Comparison of ENCODE assay signal across 23 cellular contexts in genomic region chr5:73619606-73620334, GRCh38. TPM values are rescaled to one million over a fixed set of nuclear protein-coding genes. Genes with fewer than 3 reads are reported as not detected.
DNase-seq lines count a peak whose midpoint lies in the region; ATAC-seq and TF ChIP-seq lines count a peak whose summit lies in the region.
"Had no signal": no experiment of that assay in that cellular context is flagged by ENCODE, and none has a peak within 500 bp of the region (broad histone marks: within the 10 kb centered on the region; RNA-seq: fewer than 3 reads in every experiment).

No MANE protein-coding gene starts in this region.

- peaks cover 0 to 4% (median 0%) of the 10 kb centered on the region in 9 donors for H3K27me3 ChIP-seq in heart left ventricle
- H3K27me3 ChIP-seq: sigmoid colon, stomach, tibial artery had no signal

- H3K36me3 ChIP-seq in heart left ventricle, result no peaks in the 10 kb centered on the region
- H3K36me3 ChIP-seq: sigmoid colon, stomach, tibial artery had no signal

- no peaks in the 10 kb centered on the region for H3K9me3 ChIP-seq in heart left ventricle
- H3K9me3 ChIP-seq: sigmoid colon, stomach, tibial artery had no signal

- 60 to 75% (median 62%) methylated on average over 4 of the region's 4 CpGs for WGBS in heart left ventricle, 4 donors

- H3K4me3 ChIP-seq in fibroblast of mammary gland (ENCODE audit: control insufficient read depth, low read depth, low read length) (no peak overlapping the region), heart left ventricle (no peak overlapping the region)
- H3K4me3 ChIP-seq: sigmoid colon, stomach, tibial artery had no signal

- intact Hi-C loops in heart left ventricle (cut with DNase I), result no loop called here

- DNase-seq in DMS 273 treated with DMSO at 0.1 percent for 48 hours (lab: John Stamatoyannopoulos, UW) (peak; percentile 75), NCI-H1417 treated with DMSO at 0.1 percent for 48 hours (lab: John Stamatoyannopoulos, UW) (peak; percentile 20), NCI-H82 (lab: John Stamatoyannopoulos, UW) (peak; percentile 80), fibroblast of mammary gland (ENCODE audit: low read depth) (peak; percentile 11), heart left ventricle (no peak)
- DNase-seq: activated CD4-positive, alpha-beta memory T cell treated with anti-CD3 and anti-CD28 coated beads, Interleukin-2, amount 10 ng/mL, durations not matched to agents 7 days and 5 days; activated CD4-positive, CD25-positive, alpha-beta regulatory T cell; anterior cingulate cortex; GDM1; head of caudate nucleus; Kasumi-1; NCI-H1930; NCI-H510A; sigmoid colon; stimulated activated CD4-positive, alpha-beta T cell treated with anti-CD3 and anti-CD28 coated beads, Interleukin-15, amount 100 ng/mL, for 24 hours; stomach; SW 1271; tibial artery had no signal

- no peak overlapping the region for H3K27ac ChIP-seq in heart left ventricle
- H3K27ac ChIP-seq: sigmoid colon, tibial artery had no signal

- TF ChIP-seq CTCF in fibroblast of mammary gland (conservative IDR thresholded peaks at IDR 0.05; ENCODE audit: control insufficient read depth, insufficient read depth, low read depth, low read length), result no peak
- TF ChIP-seq CTCF in heart left ventricle (IDR thresholded peaks at IDR 0.05), result no peak

- ATAC-seq in GM21825 (IDR thresholded peaks at IDR 0.05; ENCODE audit: unreplicated experiment), result no peak
- ATAC-seq in heart left ventricle, result no peak
- no peak for ATAC-seq in GM19023 (IDR thresholded peaks at IDR 0.05; ENCODE audit: unreplicated experiment)
- no peak for ATAC-seq in HG03432 (IDR thresholded peaks at IDR 0.05; ENCODE audit: unreplicated experiment)
- ATAC-seq: activated naive CD4-positive, alpha-beta T cell treated with anti-CD3 and anti-CD28 coated beads, Interleukin-2, amount 50 U/mL, for 72 hours had no signal

- no peaks in the 10 kb centered on the region for H3K4me1 ChIP-seq in heart left ventricle
- H3K4me1 ChIP-seq: sigmoid colon had no signal

- TF ChIP-seq POLR2A in heart left ventricle (IDR thresholded peaks at IDR 0.05), result no peak

RNA-seq across cellular contexts. Expression of gene ARHGEF28, which starts 6.2 kb away (rescaled TPM):
- total RNA-seq in heart left ventricle, result 1 to 10 TPM in 7 of 9 donors, under 1 TPM in 2; 0.86 to 7.7 (median 2.2) TPM
- polyA plus RNA-seq in heart left ventricle, result 1 to 10 TPM in 1 of 2 donors, under 1 TPM in 1; 0.51 to 1.5 TPM
- total RNA-seq: activated CD4-positive, alpha-beta memory T cell treated with anti-CD3 and anti-CD28 coated beads, Interleukin-2, amount 10 ng/mL, durations not matched to agents 7 days and 5 days had no signal
- polyA plus RNA-seq: CD14-positive monocyte had no signal

RNA-seq across cellular contexts. Expression of gene UTP15, which starts 54.2 kb away (rescaled TPM):
- 10 to 100 TPM in 5 of 9 donors, 1 to 10 TPM in 4; 6.7 to 12.5 (median 10.2) TPM for total RNA-seq in heart left ventricle
- polyA plus RNA-seq in heart left ventricle, result 1 to 10 TPM; 2.3 to 7.7 TPM

RNA-seq across cellular contexts. Expression of gene ANKRA2, which starts 54.3 kb away (rescaled TPM):
- total RNA-seq in heart left ventricle, result 10 to 100 TPM; 10.3 to 14.9 (median 11.4) TPM
- polyA plus RNA-seq in heart left ventricle, result 1 to 10 TPM; 6.2 to 8.6 TPM

Comparison
In these comparisons a context has a peak if more than half of its experiments do, and no peak if none do; other contexts are left out.
1. DNase-seq: peak in DMS 273 treated with DMSO at 0.1 percent for 48 hours (single experiment), NCI-H1417 treated with DMSO at 0.1 percent for 48 hours (single experiment), NCI-H82 (single experiment) and fibroblast of mammary gland (single experiment); none in heart left ventricle (0 of 5).